Comparison of ENCODE assay signal across 1 cellular context in the genomic region with DNA sequence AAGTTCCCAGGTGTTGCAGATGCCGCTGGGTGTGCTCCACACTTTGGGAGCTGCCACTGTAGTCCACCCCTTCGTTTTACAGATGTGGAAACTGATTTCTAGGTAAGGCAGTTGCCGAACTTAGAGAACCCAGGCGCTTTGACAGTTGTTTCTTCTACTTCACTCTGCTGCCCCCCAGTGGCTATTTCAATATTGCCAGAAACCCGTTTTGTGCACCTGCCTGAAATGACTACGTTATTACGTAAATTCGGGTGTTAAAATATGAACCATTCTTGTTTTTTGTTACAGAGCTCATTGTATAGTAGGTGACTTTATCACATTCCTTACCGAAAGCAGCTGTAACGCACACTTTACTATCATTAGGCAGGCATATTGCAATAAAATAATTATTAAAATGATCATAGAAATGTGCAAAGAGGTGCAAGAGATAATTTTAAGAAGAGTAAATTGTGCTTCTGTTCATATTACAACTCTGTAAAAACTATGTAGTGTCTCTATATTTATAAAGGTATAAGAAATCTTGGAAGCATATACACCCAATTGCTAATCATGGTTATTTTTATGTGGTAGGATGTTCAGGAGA.
A peak's percentile ranks its signal among the peaks of the same experiment; 100 is the strongest.
TF ChIP-seq lines count a peak whose summit lies in the region.

No MANE protein-coding gene starts in this region.

TF ChIP-seq in K562, 482 proteins besides CTCF, POLR2A, EP300 and RAD21 (continued from another document):
- 0 out of 4 replicates have a peak, but pooled peaks of 1 of the 2 experiments have one; percentile 29 for TF ChIP-seq MAZ (CRISPR knock-in tag; conservative IDR thresholded peaks at IDR 0.05 in 1 of 2, IDR thresholded peaks at IDR 0.05 in 1 of 2)
- no peak for TF ChIP-seq JUNB (CRISPR knock-in tag; conservative IDR thresholded peaks at IDR 0.05)
- TF ChIP-seq LARP7 (IDR thresholded peaks at IDR 0.05) = no peak
- peak; percentile 81 for TF ChIP-seq SMC3 (conservative IDR thresholded peaks at IDR 0.05; ENCODE audit: insufficient read depth, low read depth, low read length)
